ENCODE assay signal across 1 cellular context in the genomic region with DNA sequence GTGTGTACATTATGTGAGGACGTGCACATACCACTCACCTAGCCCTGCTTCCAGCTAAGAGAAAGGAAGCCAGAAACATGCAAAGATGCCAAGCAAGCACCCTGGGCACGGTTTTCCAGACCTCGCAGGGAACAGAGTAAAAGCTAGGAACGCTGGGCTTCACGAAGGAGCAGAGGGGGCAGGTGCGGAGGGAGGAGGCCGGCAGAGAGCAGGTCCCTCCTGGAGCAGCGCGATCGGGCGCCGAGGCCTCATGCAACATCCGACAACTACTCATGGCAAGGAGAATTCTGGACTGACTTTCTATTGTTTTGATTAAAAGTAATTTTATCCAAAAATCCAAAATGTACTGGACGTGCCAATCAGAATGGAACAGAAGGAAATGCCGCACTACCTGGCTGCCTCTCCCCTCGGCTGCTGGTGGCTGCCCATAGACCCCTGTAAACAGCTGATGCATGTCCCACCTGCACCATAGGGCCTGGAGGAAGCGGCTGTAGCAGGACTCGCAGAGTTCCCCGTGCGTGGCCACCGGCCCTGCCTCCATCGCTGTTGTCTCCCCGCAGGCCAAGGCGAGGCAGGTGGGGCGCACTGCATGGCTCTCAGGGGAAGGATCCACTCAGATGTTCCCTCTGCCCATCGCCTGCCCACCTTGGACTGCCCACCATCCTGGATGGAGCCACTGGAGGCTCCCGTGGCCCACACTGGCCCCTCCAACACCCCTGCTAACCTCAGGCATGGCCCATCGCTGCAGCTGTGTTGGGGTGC.
TF ChIP-seq lines count a peak whose summit lies in the region.

No MANE protein-coding gene starts in this region.

TF ChIP-seq in H1, 55 proteins besides CTCF, POLR2A, EP300 and RAD21:
- no peak for TF ChIP-seq GABPA (IDR thresholded peaks at IDR 0.05; ENCODE audit: borderline replicate concordance, insufficient read depth, low read length)
